1 cellular context compared by ENCODE assay signal in genomic region chr6:122790740-122791679, GRCh38.
TF ChIP-seq lines count a peak whose summit lies in the region.

No MANE protein-coding gene starts in this region.

TF ChIP-seq in liver, 16 proteins besides CTCF, POLR2A, EP300 and RAD21 (continued from another document):
- TF ChIP-seq REST (IDR thresholded peaks at IDR 0.05) (peak; percentile 41), EGR1 (IDR thresholded peaks at IDR 0.05; ENCODE audit: low read depth in 2 of 2) (peak; percentile 47 to 88), FOXA2 (IDR thresholded peaks at IDR 0.05) (no peak), HNF4G (IDR thresholded peaks at IDR 0.05) (peak; percentile 85), GABPA (IDR thresholded peaks at IDR 0.05 in 1 of 2, conservative IDR thresholded peaks at IDR 0.05 in 1 of 2) (no peak), SP1 (IDR thresholded peaks at IDR 0.05) (peak; percentile 95), MAX (IDR thresholded peaks at IDR 0.05) (peak; percentile 83), ATF3 (IDR thresholded peaks at IDR 0.05) (peak; percentile 75), YY1 (IDR thresholded peaks at IDR 0.05) (peak; percentile 36)
